8 cellular contexts compared by ENCODE assay signal in genomic region chr17:62137734-62138624, GRCh38.
DNase-seq lines count a peak whose midpoint lies in the region; ATAC-seq and TF ChIP-seq lines count a peak whose summit lies in the region.
"Not testable (repeated sequence)": the region's sequence is repeated elsewhere in the genome, so short reads cannot be mapped to it uniquely, and the experiment has no call there.

No MANE protein-coding gene starts in this region.

- H3K4me2 ChIP-seq in MM.1S (ENCODE audit: low read depth, low read length) = not testable (repeated sequence)

- peak; percentile 54 for ATAC-seq in activated naive CD8-positive, alpha-beta T cell treated with anti-CD3 and anti-CD28 coated beads, Interleukin-2, amount 10 ng/mL, durations not matched to agents 7 days and 5 days (ENCODE audit: low read depth)
- peak; percentile 30 for ATAC-seq in esophagus mucosa
- ATAC-seq in memory B cell (ENCODE audit: low read depth); stimulated activated naive CD8-positive, alpha-beta T cell treated with anti-CD3 and anti-CD28 coated beads, Interleukin-15, Interleukin-2, amounts not matched to agents 100 U/mL and 50 U/mL, for 24 hours: not testable (repeated sequence)

- peaks cover 32% of the 10 kb centered on the region for H3K27me3 Mint-ChIP-seq in activated CD4-positive, alpha-beta memory T cell treated with anti-CD3 and anti-CD28 coated beads, Interleukin-2, amount 10 ng/mL, durations not matched to agents 7 days and 5 days
- peaks cover 32% of the 10 kb centered on the region for H3K27me3 Mint-ChIP-seq in activated naive CD8-positive, alpha-beta T cell treated with anti-CD3 and anti-CD28 coated beads, Interleukin-2, amount 10 ng/mL, durations not matched to agents 7 days and 5 days
- peaks cover 19% of the 10 kb centered on the region for H3K27me3 Mint-ChIP-seq in memory B cell

- not testable (repeated sequence) for H3K4me3 Mint-ChIP-seq in activated CD4-positive, alpha-beta memory T cell treated with anti-CD3 and anti-CD28 coated beads, Interleukin-2, amount 10 ng/mL, durations not matched to agents 7 days and 5 days
- H3K4me3 Mint-ChIP-seq in activated naive CD8-positive, alpha-beta T cell treated with anti-CD3 and anti-CD28 coated beads, Interleukin-2, amount 10 ng/mL, durations not matched to agents 7 days and 5 days = peak overlapping the region; percentile 30
- H3K4me3 Mint-ChIP-seq in memory B cell = peak overlapping the region; percentile 37

- not testable (repeated sequence) for H3K79me2 ChIP-seq in MM.1S (ENCODE audit: low read length)

- H3K27me3 ChIP-seq in MM.1S (replicated peaks; ENCODE audit: insufficient read depth, low read length) = not testable (repeated sequence)

- not testable (repeated sequence) for H2AFZ ChIP-seq in MM.1S (ENCODE audit: low read length)

- H3K9ac ChIP-seq in MM.1S (ENCODE audit: low read length) = not testable (repeated sequence)

- not testable (repeated sequence) for H3K4me1 Mint-ChIP-seq in activated CD4-positive, alpha-beta memory T cell treated with anti-CD3 and anti-CD28 coated beads, Interleukin-2, amount 10 ng/mL, durations not matched to agents 7 days and 5 days; activated naive CD8-positive, alpha-beta T cell treated with anti-CD3 and anti-CD28 coated beads, Interleukin-2, amount 10 ng/mL, durations not matched to agents 7 days and 5 days; memory B cell

- H3K36me3 Mint-ChIP-seq in activated CD4-positive, alpha-beta memory T cell treated with anti-CD3 and anti-CD28 coated beads, Interleukin-2, amount 10 ng/mL, durations not matched to agents 7 days and 5 days (ENCODE audit: low read depth); activated naive CD8-positive, alpha-beta T cell treated with anti-CD3 and anti-CD28 coated beads, Interleukin-2, amount 10 ng/mL, durations not matched to agents 7 days and 5 days; memory B cell: not testable (repeated sequence)

- not testable (repeated sequence) for H3K27ac Mint-ChIP-seq in activated CD4-positive, alpha-beta memory T cell treated with anti-CD3 and anti-CD28 coated beads, Interleukin-2, amount 10 ng/mL, durations not matched to agents 7 days and 5 days; activated naive CD8-positive, alpha-beta T cell treated with anti-CD3 and anti-CD28 coated beads, Interleukin-2, amount 10 ng/mL, durations not matched to agents 7 days and 5 days; memory B cell

- not testable (repeated sequence) for H3K9me3 ChIP-seq in MM.1S (replicated peaks; ENCODE audit: insufficient read depth, low read length)

- CTCF ChIA-PET in activated CD4-positive, alpha-beta memory T cell treated with anti-CD3 and anti-CD28 coated beads, Interleukin-2, amount 10 ng/mL, durations not matched to agents 7 days and 5 days (lab: Charles Lee) = not testable (repeated sequence)

- not testable (repeated sequence) for TF ChIP-seq CTCF in MM.1S (IDR thresholded peaks at IDR 0.05; ENCODE audit: low read length)

- POLR2A ChIA-PET in activated CD4-positive, alpha-beta memory T cell treated with anti-CD3 and anti-CD28 coated beads, Interleukin-2, amount 10 ng/mL, durations not matched to agents 7 days and 5 days (lab: Charles Lee); activated naive CD8-positive, alpha-beta T cell treated with anti-CD3 and anti-CD28 coated beads, Interleukin-2, amount 10 ng/mL, durations not matched to agents 7 days and 5 days (lab: Charles Lee): not testable (repeated sequence)

- not testable (repeated sequence) for H3F3A ChIP-seq in MM.1S (ENCODE audit: insufficient read depth, low read length)

- not testable (repeated sequence) for H3K4me1 ChIP-seq in MM.1S (ENCODE audit: low read length)

- H3K4me3 ChIP-seq in MM.1S (ENCODE audit: low read length) = not testable (repeated sequence)

- not testable (repeated sequence) for H3K27ac ChIP-seq in MM.1S (ENCODE audit: low read length)

- H3K9me2 ChIP-seq in MM.1S (replicated peaks; ENCODE audit: insufficient read depth, low read length) = not testable (repeated sequence)

- DNase-seq in COLO668 (lab: John Stamatoyannopoulos, UW; ENCODE audit: unreplicated experiment) (peak; percentile 31), MM.1S (peak; percentile 12), RPMI8226 (peak; percentile 29)
- DNase-seq in activated CD4-positive, alpha-beta memory T cell treated with anti-CD3 and anti-CD28 coated beads, Interleukin-2, amount 10 ng/mL, durations not matched to agents 7 days and 5 days = peak; percentile 25
- DNase-seq in activated naive CD8-positive, alpha-beta T cell treated with anti-CD3 and anti-CD28 coated beads, Interleukin-2, amount 10 ng/mL, durations not matched to agents 7 days and 5 days = peak; percentile 49
- not testable (repeated sequence) for DNase-seq in memory B cell (ENCODE audit: low spot score in 2 of 2)
- peak; percentile 5 for DNase-seq in stimulated activated naive CD8-positive, alpha-beta T cell treated with anti-CD3 and anti-CD28 coated beads, Interleukin-15, Interleukin-2, amounts not matched to agents 100 U/mL and 50 U/mL, for 24 hours

- not testable (repeated sequence) for H4K20me1 ChIP-seq in MM.1S (ENCODE audit: insufficient read depth, low read length)

- H3K36me3 ChIP-seq in MM.1S (replicated peaks; ENCODE audit: insufficient read depth, low read length) = not testable (repeated sequence)

- H3K9me3 Mint-ChIP-seq in activated CD4-positive, alpha-beta memory T cell treated with anti-CD3 and anti-CD28 coated beads, Interleukin-2, amount 10 ng/mL, durations not matched to agents 7 days and 5 days; activated naive CD8-positive, alpha-beta T cell treated with anti-CD3 and anti-CD28 coated beads, Interleukin-2, amount 10 ng/mL, durations not matched to agents 7 days and 5 days; memory B cell: not testable (repeated sequence)
